23 cellular contexts compared by ENCODE assay signal in the genomic region with DNA sequence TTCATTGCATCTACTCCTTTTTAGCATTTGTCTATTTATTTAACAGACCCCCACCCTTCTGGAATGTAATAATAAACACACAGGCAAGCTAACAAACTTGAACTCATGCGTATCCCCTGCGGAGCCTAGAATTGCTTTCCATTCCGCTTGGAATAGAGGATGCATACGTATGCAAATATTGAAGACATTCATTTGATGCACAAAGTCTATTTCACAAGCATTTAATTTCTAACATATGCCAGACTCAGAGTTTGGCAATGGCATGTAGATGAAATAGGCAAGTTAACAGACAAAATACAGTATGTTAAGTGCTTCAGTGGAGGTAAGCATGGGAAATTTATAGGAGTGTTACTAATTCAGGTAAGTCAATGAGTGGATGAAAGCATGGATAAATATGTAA.
A peak's percentile ranks its signal among the peaks of the same experiment; 100 is the strongest.
DNase-seq lines count a peak whose midpoint lies in the region; ATAC-seq and TF ChIP-seq lines count a peak whose summit lies in the region.
"Had no signal": no experiment of that assay in that cellular context is flagged by ENCODE, and none has a peak within 500 bp of the region (broad histone marks: within the 10 kb centered on the region; RNA-seq: fewer than 3 reads in every experiment).

No MANE protein-coding gene starts in this region.

- DNase-seq in MCF 10A (ENCODE audit: unreplicated experiment) (no peak), breast epithelium (ENCODE audit: low spot score in 2 of 2) (no peak), WTC11 (ENCODE audit: low spot score) (no peak), fibroblast of the conjunctiva (ENCODE audit: low read depth) (peak; percentile 39), KG1 (lab: John Stamatoyannopoulos, UW) (no peak), colonic mucosa (no peak)
- DNase-seq in NK-92 treated with Interleukin-12 subunit alpha and Interleukin-12 subunit beta, amount 100 ng/mL, for 24 hours (lab: John Stamatoyannopoulos, UW), result no peak
- DNase-seq: activated CD4-positive, CD25-positive, alpha-beta regulatory T cell treated with anti-CD3 and anti-CD28 coated beads, Interleukin-2, amount 50 U/mL, for 72 hours; activated CD8-positive, alpha-beta T cell treated with anti-CD3 and anti-CD28 coated beads for 36 hours; activated naive CD4-positive, alpha-beta T cell; activated T-cell treated with anti-CD3 and anti-CD28 coated beads, Interleukin-2, amount 50 U/mL, for 1 hour; Calu3; MV-4-11; naive thymus-derived CD4-positive, alpha-beta T cell; NCI-H1694; NCI-H2171 treated with DMSO at 0.1 percent for 48 hours; occipital lobe; stimulated activated CD4-positive, alpha-beta T cell treated with anti-CD3 and anti-CD28 coated beads, Interleukin-4, amount 100 ng/mL, for 24 hours; stimulated activated naive CD8-positive, alpha-beta T cell treated with anti-CD3 and anti-CD28 coated beads, Interleukin-15, Interleukin-2, amounts not matched to agents 100 U/mL and 50 U/mL, for 24 hours; T-cell had no signal

- H3K27ac Mint-ChIP-seq in MCF 10A (ENCODE audit: low read depth, unreplicated experiment) (peak overlapping the region; percentile 83), WTC11 (peak overlapping the region; percentile 97)
- H3K27ac Mint-ChIP-seq: activated CD8-positive, alpha-beta T cell treated with anti-CD3 and anti-CD28 coated beads for 36 hours; naive thymus-derived CD4-positive, alpha-beta T cell; T-cell had no signal

- H3K4me3 Mint-ChIP-seq in MCF 10A (ENCODE audit: unreplicated experiment) (peak overlapping the region; percentile 11), WTC11 (no peak overlapping the region)
- H3K4me3 Mint-ChIP-seq: activated CD8-positive, alpha-beta T cell treated with anti-CD3 and anti-CD28 coated beads for 36 hours; naive thymus-derived CD4-positive, alpha-beta T cell; T-cell had no signal

- H3K9me3 ChIP-seq in breast epithelium, result no peaks in the 10 kb centered on the region
- no peaks in the 10 kb centered on the region for H3K9me3 ChIP-seq in colonic mucosa

- no peaks in the 10 kb centered on the region for H3K36me3 Mint-ChIP-seq in MCF 10A (ENCODE audit: insufficient read depth, unreplicated experiment)
- peaks cover 21% of the 10 kb centered on the region for H3K36me3 Mint-ChIP-seq in WTC11
- H3K36me3 Mint-ChIP-seq: naive thymus-derived CD4-positive, alpha-beta T cell; T-cell had no signal

- H3K4me1 ChIP-seq in breast epithelium (no peaks in the 10 kb centered on the region), colonic mucosa (no peaks in the 10 kb centered on the region)

- BruUV-seq in MCF 10A (replicated peaks; lab: Mats Ljungman, UMichigan), result no TSS peak

- H3K4me1 Mint-ChIP-seq in MCF 10A (ENCODE audit: insufficient read depth, unreplicated experiment) (peaks cover 12% of the 10 kb centered on the region), WTC11 (peaks cover 77% of the 10 kb centered on the region)
- H3K4me1 Mint-ChIP-seq: naive thymus-derived CD4-positive, alpha-beta T cell; T-cell had no signal

- intact Hi-C loops in MCF 10A (cut with micrococcal nuclease) (loop anchor here (1.0 to 5.0 kb wide), 4 partner anchors 164 to 595 kb away; no protein-coding TSS in a partner anchor), breast epithelium (cut with DNase I; ENCODE audit: low total_unique reads) (no loop called here), colonic mucosa (cut with DNase I) (no loop called here)

- no peak overlapping the region for H3K9ac ChIP-seq in colonic mucosa (ENCODE audit: low read depth in 2 of 2, low read length in 2 of 2)
- H3K9ac ChIP-seq: BLaER1 treated with 17β-estradiol and CSF1 and Interleukin-3, amounts not matched to agents 10 nM and 100 nM had no signal

- TF ChIP-seq CTCF in MCF 10A (IDR thresholded peaks at IDR 0.05; ENCODE audit: unreplicated experiment) (no peak), breast epithelium (IDR thresholded peaks at IDR 0.05) (no peak), WTC11 (IDR thresholded peaks at IDR 0.05) (no peak), colonic mucosa (IDR thresholded peaks at IDR 0.05) (no peak)

- CTCF ChIA-PET in MCF 10A (lab: Yijun Ruan, JAX), result interaction anchor here (0.6 to 4.5 kb wide), 10 partner anchors 16 to 412 kb away, joined by 3 to 39 read pairs (median 4); no protein-coding TSS in a partner anchor
- CTCF ChIA-PET in WTC11 (lab: Charles Lee), result interaction anchor here (1.1 to 1.4 kb wide), 2 partner anchors 9 to 33 kb away, joined by 3 to 6 read pairs; no protein-coding TSS in a partner anchor

- peak; percentile 11 for ATAC-seq in WTC11
- ATAC-seq in GM19397 (IDR thresholded peaks at IDR 0.05; ENCODE audit: unreplicated experiment), result no peak
- ATAC-seq: activated CD8-positive, alpha-beta T cell treated with anti-CD3 and anti-CD28 coated beads for 36 hours; naive thymus-derived CD4-positive, alpha-beta T cell; Right ventricle myocardium inferior; stimulated activated naive CD8-positive, alpha-beta T cell treated with anti-CD3 and anti-CD28 coated beads, Interleukin-15, Interleukin-2, amounts not matched to agents 100 U/mL and 50 U/mL, for 24 hours; T-cell had no signal

- TF ChIP-seq POLR2A in breast epithelium (IDR thresholded peaks at IDR 0.05), result no peak

- no peaks in the 10 kb centered on the region for H3K36me3 ChIP-seq in breast epithelium
- no peaks in the 10 kb centered on the region for H3K36me3 ChIP-seq in colonic mucosa
- H3K36me3 ChIP-seq: BLaER1 treated with 17β-estradiol and CSF1 and Interleukin-3, amounts not matched to agents 10 nM and 100 nM had no signal

- H3K27ac ChIP-seq in breast epithelium (no peak overlapping the region), colonic mucosa (no peak overlapping the region)
- H3K27ac ChIP-seq: BLaER1 treated with 17β-estradiol and CSF1 and Interleukin-3, amounts not matched to agents 10 nM and 100 nM had no signal

- POLR2A ChIA-PET in MCF 10A (lab: Yijun Ruan, JAX), result interaction anchor here (0.5 to 2.7 kb wide), 6 partner anchors 14 to 164 kb away, joined by 3 to 10 read pairs (median 4); partner anchors contain the start of gene PTPRZ1
- POLR2A ChIA-PET in WTC11 (lab: Charles Lee), result interaction anchor here (1.1 kb wide), 1 partner anchor 24 kb away, joined by 4 read pairs; no protein-coding TSS in a partner anchor

- no peaks in the 10 kb centered on the region for H3K27me3 ChIP-seq in breast epithelium
- no peaks in the 10 kb centered on the region for H3K27me3 ChIP-seq in colonic mucosa
- H3K27me3 ChIP-seq: BLaER1 treated with 17β-estradiol and CSF1 and Interleukin-3, amounts not matched to agents 10 nM and 100 nM had no signal

- H3K9me3 Mint-ChIP-seq in MCF 10A (ENCODE audit: unreplicated experiment), result no peaks in the 10 kb centered on the region
- H3K9me3 Mint-ChIP-seq in WTC11, result peaks cover 9% of the 10 kb centered on the region
- H3K9me3 Mint-ChIP-seq: activated CD8-positive, alpha-beta T cell treated with anti-CD3 and anti-CD28 coated beads for 36 hours had no signal

- no peak overlapping the region for H3K4me3 ChIP-seq in breast epithelium
- H3K4me3 ChIP-seq in colonic mucosa, result no peak overlapping the region
- H3K4me3 ChIP-seq: BLaER1 treated with 17β-estradiol and CSF1 and Interleukin-3, amounts not matched to agents 10 nM and 100 nM had no signal

- H3K27me3 Mint-ChIP-seq in MCF 10A (ENCODE audit: insufficient read depth, unreplicated experiment) (no peaks in the 10 kb centered on the region), WTC11 (ENCODE audit: low read depth) (no peaks in the 10 kb centered on the region)
- H3K27me3 Mint-ChIP-seq: activated CD8-positive, alpha-beta T cell treated with anti-CD3 and anti-CD28 coated beads for 36 hours had no signal

TF ChIP-seq in WTC11, 78 proteins besides CTCF, POLR2A, EP300 and RAD21:
- TF ChIP-seq USF1 (CRISPR knock-in tag; IDR thresholded peaks at IDR 0.05) (no peak), FOXK1 (CRISPR knock-in tag; IDR thresholded peaks at IDR 0.05) (no peak), ZNF396 (CRISPR knock-in tag; IDR thresholded peaks at IDR 0.05; ENCODE audit: borderline replicate concordance) (no peak), FOXJ3 (CRISPR knock-in tag; IDR thresholded peaks at IDR 0.05; ENCODE audit: borderline replicate concordance) (no peak), ZNF671 (CRISPR knock-in tag; IDR thresholded peaks at IDR 0.05) (no peak), TEAD4 (CRISPR knock-in tag; IDR thresholded peaks at IDR 0.05) (no peak)
- TF ChIP-seq, protein P1, sequence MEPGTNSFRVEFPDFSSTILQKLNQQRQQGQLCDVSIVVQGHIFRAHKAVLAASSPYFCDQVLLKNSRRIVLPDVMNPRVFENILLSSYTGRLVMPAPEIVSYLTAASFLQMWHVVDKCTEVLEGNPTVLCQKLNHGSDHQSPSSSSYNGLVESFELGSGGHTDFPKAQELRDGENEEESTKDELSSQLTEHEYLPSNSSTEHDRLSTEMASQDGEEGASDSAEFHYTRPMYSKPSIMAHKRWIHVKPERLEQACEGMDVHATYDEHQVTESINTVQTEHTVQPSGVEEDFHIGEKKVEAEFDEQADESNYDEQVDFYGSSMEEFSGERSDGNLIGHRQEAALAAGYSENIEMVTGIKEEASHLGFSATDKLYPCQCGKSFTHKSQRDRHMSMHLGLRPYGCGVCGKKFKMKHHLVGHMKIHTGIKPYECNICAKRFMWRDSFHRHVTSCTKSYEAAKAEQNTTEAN (CRISPR knock-in tag; IDR thresholded peaks at IDR 0.05), result no peak
